14 cellular contexts compared by ENCODE assay signal in genomic region chr18:12652861-12653401, GRCh38. TPM values are rescaled to one million over a fixed set of nuclear protein-coding genes. Genes with fewer than 3 reads are reported as not detected.
A peak's percentile ranks its signal among the peaks of the same experiment; 100 is the strongest.
DNase-seq lines count a peak whose midpoint lies in the region; ATAC-seq and TF ChIP-seq lines count a peak whose summit lies in the region.
"Had no signal": no experiment of that assay in that cellular context is flagged by ENCODE, and none has a peak within 500 bp of the region (broad histone marks: within the 10 kb centered on the region; RNA-seq: fewer than 3 reads in every experiment).

No MANE protein-coding gene starts in this region.

- DNase-seq in NCI-H82 (lab: John Stamatoyannopoulos, UW) = peak; percentile 24
- DNase-seq in NCI-H82 treated with DMSO at 0.1 percent for 48 hours (lab: John Stamatoyannopoulos, UW; ENCODE audit: unreplicated experiment) = no peak
- peak; percentile 91 for DNase-seq in NCI-H524 treated with DMSO at 0.1 percent for 48 hours (lab: John Stamatoyannopoulos, UW)
- peak; percentile 45 for DNase-seq in dermis blood vessel endothelial cell
- peak in 1 of 2 donors; percentile 18 for DNase-seq in psoas muscle
- no peak for DNase-seq in GOT3 (lab: John Stamatoyannopoulos, UW)
- DNase-seq in ureter (ENCODE audit: low spot score) = no peak
- DNase-seq in effector memory CD8-positive, alpha-beta T cell = no peak
- DNase-seq: Karpas-422, posterior cingulate gyrus had no signal

- no peaks in the 10 kb centered on the region for H3K27me3 ChIP-seq in psoas muscle (ENCODE audit: insufficient read depth in 3 of 3, low read length in 2 of 3)
- H3K27me3 ChIP-seq: hepatocyte had no signal

- H3K4me3 Mint-ChIP-seq in effector memory CD8-positive, alpha-beta T cell = no peak overlapping the region
- H3K4me3 Mint-ChIP-seq: activated naive CD4-positive, alpha-beta T cell treated with anti-CD3 and anti-CD28 coated beads, Interleukin-2, amount 50 U/mL, for 24 hours had no signal

- no peaks in the 10 kb centered on the region for H3K36me3 Mint-ChIP-seq in effector memory CD8-positive, alpha-beta T cell (ENCODE audit: insufficient read depth)

- no peaks in the 10 kb centered on the region for H3K9me3 Mint-ChIP-seq in effector memory CD8-positive, alpha-beta T cell
- H3K9me3 Mint-ChIP-seq: activated naive CD4-positive, alpha-beta T cell treated with anti-CD3 and anti-CD28 coated beads, Interleukin-2, amount 50 U/mL, for 24 hours had no signal

- intact Hi-C loops in psoas muscle (cut with DNase I) = no loop called here

- no peaks in the 10 kb centered on the region for H3K27me3 Mint-ChIP-seq in effector memory CD8-positive, alpha-beta T cell

- H3K9me3 ChIP-seq in psoas muscle = no peaks in the 10 kb centered on the region
- H3K9me3 ChIP-seq: HAP-1 had no signal

- 23 to 31% (median 29%) methylated on average over 3 of the region's 3 CpGs for WGBS in psoas muscle, 3 donors

- H3K36me3 ChIP-seq in psoas muscle (ENCODE audit: insufficient read depth in 1 of 2, low read depth in 1 of 2) = no peaks in the 10 kb centered on the region

- H3K4me1 Mint-ChIP-seq in effector memory CD8-positive, alpha-beta T cell (ENCODE audit: low read depth in 2 of 2) = peaks cover 4 to 5% of the 10 kb centered on the region in 2 donors

- H3K27ac Mint-ChIP-seq in effector memory CD8-positive, alpha-beta T cell = no peak overlapping the region
- H3K27ac Mint-ChIP-seq: activated naive CD4-positive, alpha-beta T cell treated with anti-CD3 and anti-CD28 coated beads, Interleukin-2, amount 50 U/mL, for 24 hours had no signal

- peaks cover 26% of the 10 kb centered on the region for H3K4me1 ChIP-seq in psoas muscle

- no peak for TF ChIP-seq CTCF in psoas muscle (IDR thresholded peaks at IDR 0.05)

- H3K27ac ChIP-seq in psoas muscle = peak overlapping the region; percentile 46
- H3K27ac ChIP-seq: hepatocyte, SK-N-MC had no signal

- peak in 3 of 4 donors; percentile 40 to 75 (median 45) for ATAC-seq in psoas muscle
- ATAC-seq in effector memory CD8-positive, alpha-beta T cell (replicated peaks) = no peak

- no peak overlapping the region for H3K4me3 ChIP-seq in psoas muscle
- H3K4me3 ChIP-seq: HAP-1, hepatocyte, SK-N-MC had no signal

RNA-seq across cellular contexts. Expression of gene SPIRE1, which starts 5.0 kb away (rescaled TPM):
- total RNA-seq in dermis blood vessel endothelial cell (22.5 and 25.5 TPM in 2 replicates), psoas muscle (10 to 100 TPM; 36.6 to 82.3 (median 41.9) TPM), ureter (28.1 TPM)
- 10 to 100 TPM; 15.5 to 59.9 (median 22.1) TPM for polyA plus RNA-seq in psoas muscle

RNA-seq across cellular contexts. Expression of gene CEP76, which starts 49.6 kb away (rescaled TPM):
- total RNA-seq in dermis blood vessel endothelial cell (14.8 and 18.2 TPM in 2 replicates), psoas muscle (1 to 10 TPM; 3.9 to 5.7 (median 4.3) TPM), ureter (7.9 TPM)
- polyA plus RNA-seq in psoas muscle = 1 to 10 TPM; 2.3 to 6.4 (median 2.4) TPM

RNA-seq across cellular contexts. Expression of gene PSMG2, which starts 49.9 kb away (rescaled TPM):
- total RNA-seq in dermis blood vessel endothelial cell = 72.6 and 79.0 TPM in 2 replicates
- total RNA-seq in psoas muscle = 10 to 100 TPM; 32.9 to 53.8 (median 52.5) TPM
- polyA plus RNA-seq in psoas muscle = 10 to 100 TPM; 63.5 to 67.7 (median 67.0) TPM
- total RNA-seq in ureter = 70.8 TPM

Comparison
In these comparisons a context has a peak if more than half of its experiments do, and no peak if none do; other contexts are left out.
1. DNase-seq: peak in NCI-H82 (single experiment), NCI-H524 treated with DMSO at 0.1 percent for 48 hours (single experiment) and dermis blood vessel endothelial cell (single experiment); none in NCI-H82 treated with DMSO at 0.1 percent for 48 hours (single experiment), GOT3 (single experiment), ureter (single experiment) and effector memory CD8-positive, alpha-beta T cell (0 of 3).